1 cellular context compared by ENCODE assay signal in genomic region chr3:9468460-9468859, GRCh38.
TF ChIP-seq lines count a peak whose summit lies in the region.

No MANE protein-coding gene starts in this region.

TF ChIP-seq in H1, 55 proteins besides CTCF, POLR2A, EP300 and RAD21 (continued from another document):
- TF ChIP-seq CHD2 (IDR thresholded peaks at IDR 0.05; ENCODE audit: low read length) (no peak), KDM1A (IDR thresholded peaks at IDR 0.05; ENCODE audit: borderline replicate concordance, low read length) (no peak), YY1 (IDR thresholded peaks at IDR 0.05; ENCODE audit: low read depth, low read length) (no peak), JUN (IDR thresholded peaks at IDR 0.05; ENCODE audit: low read depth, low read length) (no peak), SP1 (IDR thresholded peaks at IDR 0.05; ENCODE audit: low read depth, low read length) (no peak)
